In the genomic region with DNA sequence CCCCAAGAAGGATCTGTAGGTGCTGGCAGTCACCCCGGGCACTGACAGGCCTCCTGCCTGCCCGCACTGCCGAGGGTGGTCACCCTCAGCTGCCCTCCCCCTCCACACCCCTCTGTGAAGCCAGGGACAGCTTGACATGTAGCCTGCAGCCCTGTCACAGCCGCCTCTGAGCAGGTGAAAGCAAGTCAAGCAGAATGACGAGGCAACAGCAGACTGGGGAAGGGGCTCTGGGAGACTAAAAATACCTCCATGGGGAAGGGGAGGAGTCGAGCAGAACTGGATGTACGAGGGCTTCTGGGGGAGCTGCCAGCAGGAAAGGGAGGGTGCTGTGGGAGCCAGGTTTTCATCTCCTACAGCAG, we compare ENCODE assay signal across 21 cellular contexts.
A peak's percentile ranks its signal among the peaks of the same experiment; 100 is the strongest.
DNase-seq lines count a peak whose midpoint lies in the region; ATAC-seq and TF ChIP-seq lines count a peak whose summit lies in the region.
"Had no signal": no experiment of that assay in that cellular context is flagged by ENCODE, and none has a peak within 500 bp of the region (broad histone marks: within the 10 kb centered on the region; RNA-seq: fewer than 3 reads in every experiment).

No MANE protein-coding gene starts in this region.

- H3K27ac ChIP-seq in breast epithelium (peak overlapping the region; percentile 58 to 76), mammary epithelial cell (ENCODE audit: insufficient read depth, low read depth, low read length) (no peak overlapping the region), heart right ventricle (peak overlapping the region; percentile 68 to 93 (median 78)), ovary (peak overlapping the region in 1 of 2 donors; percentile 22), upper lobe of right lung (no peak overlapping the region), osteoblast (ENCODE audit: low read depth, low read length) (no peak overlapping the region)
- H3K27ac ChIP-seq: C4-2B, GM23248, transverse colon had no signal

- TF ChIP-seq CTCF in breast epithelium (IDR thresholded peaks at IDR 0.05) (no peak), mammary epithelial cell (conservative IDR thresholded peaks at IDR 0.05 in 1 of 2, IDR thresholded peaks at IDR 0.05 in 1 of 2; ENCODE audit: extremely low read depth in 1 of 2, insufficient read depth in 1 of 2, low read depth in 1 of 2, low read length in 2 of 2) (no peak), heart right ventricle (IDR thresholded peaks at IDR 0.05) (no peak), ovary (IDR thresholded peaks at IDR 0.05) (no peak), upper lobe of right lung (IDR thresholded peaks at IDR 0.05) (no peak), osteoblast (IDR thresholded peaks at IDR 0.05; ENCODE audit: extremely low read depth, low read depth, low read length) (no peak)

- H3K79me2 ChIP-seq in mammary epithelial cell (ENCODE audit: insufficient read depth, low read length) (no peaks in the 10 kb centered on the region), osteoblast (ENCODE audit: insufficient read depth, low read length) (no peaks in the 10 kb centered on the region)

- no peak overlapping the region for H3K4me2 ChIP-seq in mammary epithelial cell (ENCODE audit: insufficient read depth, low read depth, low read length)
- H3K4me2 ChIP-seq in osteoblast (ENCODE audit: insufficient read depth, low read length) = no peak overlapping the region
- H3K4me2 ChIP-seq: smooth muscle cell had no signal

- H3K4me3 ChIP-seq in breast epithelium = no peak overlapping the region
- no peak overlapping the region for H3K4me3 ChIP-seq in mammary epithelial cell (replicated peaks in 1 of 3; ENCODE audit: insufficient read depth in 1 of 3, low read depth in 2 of 3, low read length in 3 of 3)
- H3K4me3 ChIP-seq in heart right ventricle = no peak overlapping the region
- no peak overlapping the region for H3K4me3 ChIP-seq in ovary
- H3K4me3 ChIP-seq in upper lobe of right lung = no peak overlapping the region
- no peak overlapping the region for H3K4me3 ChIP-seq in osteoblast (ENCODE audit: insufficient read depth, low read length)
- H3K4me3 ChIP-seq: GM23248, SJSA1, smooth muscle cell, transverse colon had no signal

- CTCF ChIA-PET in mammary epithelial cell (lab: Charles Lee; ENCODE audit: low non-redundant PET) = no interaction called here

- H4K20me1 ChIP-seq in mammary epithelial cell (ENCODE audit: insufficient read depth, low read length) (no peaks in the 10 kb centered on the region), osteoblast (ENCODE audit: insufficient read depth, low read length) (no peaks in the 10 kb centered on the region)

- H3K9me3 ChIP-seq in breast epithelium = no peaks in the 10 kb centered on the region
- H3K9me3 ChIP-seq in mammary epithelial cell (replicated peaks; ENCODE audit: insufficient read depth, low read length) = no peaks in the 10 kb centered on the region
- no peaks in the 10 kb centered on the region for H3K9me3 ChIP-seq in heart right ventricle
- H3K9me3 ChIP-seq in ovary = no peaks in the 10 kb centered on the region
- no peaks in the 10 kb centered on the region for H3K9me3 ChIP-seq in upper lobe of right lung
- no peaks in the 10 kb centered on the region for H3K9me3 ChIP-seq in osteoblast (ENCODE audit: low read depth, low read length)
- H3K9me3 ChIP-seq: SJSA1, transverse colon had no signal

- peak in 1 of 2 donors; percentile 20 for DNase-seq in breast epithelium (ENCODE audit: low spot score in 2 of 2)
- DNase-seq in mammary epithelial cell = no peak
- DNase-seq in heart right ventricle = peak; percentile 54 to 71
- DNase-seq in ovary = peak in 3 of 5 donors; percentile 33 to 64 (median 50)
- no peak for DNase-seq in upper lobe of right lung
- no peak for DNase-seq in osteoblast (ENCODE audit: insufficient read length, low spot score, missing footprints)
- no peak for DNase-seq in activated gamma-delta T cell treated with Interleukin-2 at 50 U/mL for 16 hours
- DNase-seq in NCI-H524 treated with DMSO at 0.1 percent for 48 hours (lab: John Stamatoyannopoulos, UW) = no peak
- DNase-seq: cerebellar nuclear complex; DMS 273 treated with DMSO at 0.1 percent for 48 hours; effector memory CD4-positive, alpha-beta T cell; hippocampal formation; kidney glomerular epithelial cell; NCI-H1436 treated with DMSO at 0.1 percent for 48 hours; NCI-H82; transverse colon had no signal

- H3K36me3 ChIP-seq in breast epithelium (no peaks in the 10 kb centered on the region), mammary epithelial cell (ENCODE audit: insufficient read depth, low read length) (no peaks in the 10 kb centered on the region), heart right ventricle (peaks cover 0 to 11% (median 0%) of the 10 kb centered on the region in 9 donors), ovary (no peaks in the 10 kb centered on the region), upper lobe of right lung (no peaks in the 10 kb centered on the region), osteoblast (ENCODE audit: insufficient read depth, low read length) (no peaks in the 10 kb centered on the region)
- H3K36me3 ChIP-seq: SJSA1, transverse colon had no signal

- no peak overlapping the region for H3K9ac ChIP-seq in mammary epithelial cell (ENCODE audit: insufficient read depth, low read length)
- H3K9ac ChIP-seq: GM23248 had no signal

- BruUV-seq in mammary epithelial cell (replicated peaks; lab: Mats Ljungman, UMichigan) = no TSS peak

- no peak for TF ChIP-seq POLR2A in breast epithelium (IDR thresholded peaks at IDR 0.05)
- no peak for TF ChIP-seq POLR2A in ovary (IDR thresholded peaks at IDR 0.05)

- TF ChIP-seq EP300 in ovary (IDR thresholded peaks at IDR 0.05) = no peak

- ATAC-seq in heart right ventricle (peak; percentile 67 to 89 (median 75)), upper lobe of right lung (peak; percentile 4)
- ATAC-seq: PC-3 had no signal

- no peaks in the 10 kb centered on the region for H3K27me3 ChIP-seq in breast epithelium
- no peaks in the 10 kb centered on the region for H3K27me3 ChIP-seq in mammary epithelial cell (ENCODE audit: insufficient read depth, low read length)
- H3K27me3 ChIP-seq in heart right ventricle = no peaks in the 10 kb centered on the region
- H3K27me3 ChIP-seq in ovary = no peaks in the 10 kb centered on the region
- H3K27me3 ChIP-seq in upper lobe of right lung = no peaks in the 10 kb centered on the region
- no peaks in the 10 kb centered on the region for H3K27me3 ChIP-seq in osteoblast (ENCODE audit: insufficient read depth, low read length)
- H3K27me3 ChIP-seq: SJSA1, transverse colon had no signal

- H3K4me1 ChIP-seq in breast epithelium (peaks cover 0 to 3% of the 10 kb centered on the region in 2 donors), mammary epithelial cell (ENCODE audit: insufficient read depth, low read length) (no peaks in the 10 kb centered on the region), heart right ventricle (peaks cover 10 to 64% (median 40%) of the 10 kb centered on the region in 9 donors), ovary (ENCODE audit: insufficient read depth) (peaks cover 24% of the 10 kb centered on the region), upper lobe of right lung (no peaks in the 10 kb centered on the region), osteoblast (ENCODE audit: insufficient read depth, low read length) (peaks cover 3% of the 10 kb centered on the region)
- H3K4me1 ChIP-seq: transverse colon had no signal

- in situ Hi-C loops in mammary epithelial cell (cut with MboI; ENCODE audit: low sequenced_read_pairs in 2 of 2) = no loop called here

- dilution Hi-C loops in mammary epithelial cell (cut with HindIII; ENCODE audit: low sequenced_read_pairs) = loop anchor here (5.0 kb wide), 1 partner anchor 39 kb away; no protein-coding TSS in a partner anchor

- intact Hi-C loops in breast epithelium (cut with DNase I; ENCODE audit: low total_unique reads) = no loop called here
- intact Hi-C loops in mammary epithelial cell (cut with micrococcal nuclease) = no loop called here
- intact Hi-C loops in heart right ventricle (cut with DNase I) = loop anchor here in 3 of 10 donors (5.0 to 10.0 kb wide), 3 partner anchors 96 to 189 kb away; a partner anchor contains a TSS
- intact Hi-C loops in ovary (cut with DNase I) = loop anchor here in 1 of 4 donors (10.0 kb wide), 1 partner anchor 179 kb away; a partner anchor contains a TSS
- intact Hi-C loops in upper lobe of right lung (cut with DNase I) = no loop called here

- 91% methylated on average over 7 of the region's 7 CpGs for WGBS in mammary epithelial cell (ENCODE audit: low coverage, missing lambda C conversion rate)
- 22% methylated on average over 7 of the region's 7 CpGs for WGBS in heart right ventricle, 2 donors
- WGBS in ovary, 3 donors = 18 to 25% (median 19%) methylated on average over 7 of the region's 7 CpGs

- H2AFZ ChIP-seq in mammary epithelial cell (ENCODE audit: low read depth, low read length) = no peak overlapping the region
- no peak overlapping the region for H2AFZ ChIP-seq in osteoblast (ENCODE audit: low read length)
- H2AFZ ChIP-seq: GM23248 had no signal

Comparison
In these comparisons a context has a peak if more than half of its experiments do, and no peak if none do; other contexts are left out.
1. H3K27ac ChIP-seq: peak in breast epithelium (2 of 2) and heart right ventricle (10 of 10); none in mammary epithelial cell (single experiment), upper lobe of right lung (single experiment) and osteoblast (single experiment).
2. DNase-seq: peak in heart right ventricle (2 of 2) and ovary (3 of 5); none in mammary epithelial cell (single experiment), upper lobe of right lung (single experiment), osteoblast (single experiment), activated gamma-delta T cell treated with Interleukin-2 at 50 U/mL for 16 hours (single experiment) and NCI-H524 treated with DMSO at 0.1 percent for 48 hours (single experiment).